1 cellular context compared by ENCODE assay signal in genomic region chr11:64652586-64653387, GRCh38.
TF ChIP-seq lines count a peak whose summit lies in the region.

No MANE protein-coding gene starts in this region.

TF ChIP-seq in HCT116, 20 proteins besides CTCF, POLR2A, EP300 and RAD21:
- no peak for TF ChIP-seq POLR2AphosphoS5 (IDR thresholded peaks at IDR 0.05; ENCODE audit: low read depth, low read length)
- TF ChIP-seq MAX (IDR thresholded peaks at IDR 0.05) = no peak; the same call in 1 of the 2 replicates
- TF ChIP-seq ZFX (IDR thresholded peaks at IDR 0.05) = no peak
- no peak for TF ChIP-seq EGR1 (IDR thresholded peaks at IDR 0.05; ENCODE audit: low read depth)
- no peak for TF ChIP-seq EZH2phosphoT487 (IDR thresholded peaks at IDR 0.05; ENCODE audit: borderline replicate concordance)
- TF ChIP-seq ZBTB33 (IDR thresholded peaks at IDR 0.05; ENCODE audit: extremely low read depth, insufficient replicate concordance, low read length) = no peak
- TF ChIP-seq SRF (IDR thresholded peaks at IDR 0.05; ENCODE audit: low read depth) = no peak
- TF ChIP-seq, protein P1, sequence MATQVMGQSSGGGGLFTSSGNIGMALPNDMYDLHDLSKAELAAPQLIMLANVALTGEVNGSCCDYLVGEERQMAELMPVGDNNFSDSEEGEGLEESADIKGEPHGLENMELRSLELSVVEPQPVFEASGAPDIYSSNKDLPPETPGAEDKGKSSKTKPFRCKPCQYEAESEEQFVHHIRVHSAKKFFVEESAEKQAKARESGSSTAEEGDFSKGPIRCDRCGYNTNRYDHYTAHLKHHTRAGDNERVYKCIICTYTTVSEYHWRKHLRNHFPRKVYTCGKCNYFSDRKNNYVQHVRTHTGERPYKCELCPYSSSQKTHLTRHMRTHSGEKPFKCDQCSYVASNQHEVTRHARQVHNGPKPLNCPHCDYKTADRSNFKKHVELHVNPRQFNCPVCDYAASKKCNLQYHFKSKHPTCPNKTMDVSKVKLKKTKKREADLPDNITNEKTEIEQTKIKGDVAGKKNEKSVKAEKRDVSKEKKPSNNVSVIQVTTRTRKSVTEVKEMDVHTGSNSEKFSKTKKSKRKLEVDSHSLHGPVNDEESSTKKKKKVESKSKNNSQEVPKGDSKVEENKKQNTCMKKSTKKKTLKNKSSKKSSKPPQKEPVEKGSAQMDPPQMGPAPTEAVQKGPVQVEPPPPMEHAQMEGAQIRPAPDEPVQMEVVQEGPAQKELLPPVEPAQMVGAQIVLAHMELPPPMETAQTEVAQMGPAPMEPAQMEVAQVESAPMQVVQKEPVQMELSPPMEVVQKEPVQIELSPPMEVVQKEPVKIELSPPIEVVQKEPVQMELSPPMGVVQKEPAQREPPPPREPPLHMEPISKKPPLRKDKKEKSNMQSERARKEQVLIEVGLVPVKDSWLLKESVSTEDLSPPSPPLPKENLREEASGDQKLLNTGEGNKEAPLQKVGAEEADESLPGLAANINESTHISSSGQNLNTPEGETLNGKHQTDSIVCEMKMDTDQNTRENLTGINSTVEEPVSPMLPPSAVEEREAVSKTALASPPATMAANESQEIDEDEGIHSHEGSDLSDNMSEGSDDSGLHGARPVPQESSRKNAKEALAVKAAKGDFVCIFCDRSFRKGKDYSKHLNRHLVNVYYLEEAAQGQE (IDR thresholded peaks at IDR 0.05; ENCODE audit: low read depth) = no peak
- no peak for TF ChIP-seq ATF3 (IDR thresholded peaks at IDR 0.05)
- no peak for TF ChIP-seq ELF1 (IDR thresholded peaks at IDR 0.05; ENCODE audit: borderline replicate concordance, low read depth)
- TF ChIP-seq FOSL1 (IDR thresholded peaks at IDR 0.05; ENCODE audit: low read depth) = no peak
